In genomic region chr1:96538883-96539282, GRCh38 we compare ENCODE assay signal across 14 cellular contexts.
DNase-seq lines count a peak whose midpoint lies in the region; ATAC-seq, FAIRE-seq and TF ChIP-seq lines count a peak whose summit lies in the region.
"Had no signal": no experiment of that assay in that cellular context is flagged by ENCODE, and none has a peak within 500 bp of the region (broad histone marks: within the 10 kb centered on the region; RNA-seq: fewer than 3 reads in every experiment).

No MANE protein-coding gene starts in this region.

- TF ChIP-seq EP300 in upper lobe of left lung (IDR thresholded peaks at IDR 0.05) = no peak

- FAIRE-seq in endometrium (lab: Jason Lieb, UNC) = peak; percentile 89
- FAIRE-seq: GM12891 had no signal

- TF ChIP-seq CTCF in upper lobe of left lung (IDR thresholded peaks at IDR 0.05) = no peak

- H3K4me3 Mint-ChIP-seq in stimulated activated naive CD8-positive, alpha-beta T cell treated with anti-CD3 and anti-CD28 coated beads, Interleukin-15, amount 100 ng/mL, for 72 hours = no peak overlapping the region
- H3K4me3 Mint-ChIP-seq: stimulated activated naive CD8-positive, alpha-beta T cell treated with anti-CD3 and anti-CD28 coated beads, Interleukin-15, Interleukin-2, amounts not matched to agents 100 ng/mL and 50 ng/mL, for 24 hours had no signal

- H3K4me1 ChIP-seq in upper lobe of left lung = peaks cover 0 to 7% (median 3%) of the 10 kb centered on the region in 4 donors
- H3K4me1 ChIP-seq: SJCRH30 had no signal

- WGBS in upper lobe of left lung, 2 donors = 36 to 46% methylated on average over 5 of the region's 5 CpGs

- peak overlapping the region; percentile 28 to 64 (median 51) for H3K27ac ChIP-seq in upper lobe of left lung
- H3K27ac ChIP-seq: 22Rv1, KMS-11, SJCRH30 had no signal

- no peak for TF ChIP-seq POLR2A in upper lobe of left lung (IDR thresholded peaks at IDR 0.05)

- H3K9me3 ChIP-seq in upper lobe of left lung = no peaks in the 10 kb centered on the region
- H3K9me3 ChIP-seq: SJCRH30 had no signal

- H3K27ac Mint-ChIP-seq in stimulated activated naive CD8-positive, alpha-beta T cell treated with anti-CD3 and anti-CD28 coated beads, Interleukin-15, amount 100 ng/mL, for 72 hours = no peak overlapping the region
- H3K27ac Mint-ChIP-seq: progenitor cell of endocrine pancreas; stimulated activated naive CD8-positive, alpha-beta T cell treated with anti-CD3 and anti-CD28 coated beads, Interleukin-15, Interleukin-2, amounts not matched to agents 100 ng/mL and 50 ng/mL, for 24 hours had no signal

- H3K27me3 ChIP-seq in upper lobe of left lung = no peaks in the 10 kb centered on the region
- H3K27me3 ChIP-seq: SJCRH30 had no signal

- H3K36me3 ChIP-seq in upper lobe of left lung = no peaks in the 10 kb centered on the region
- H3K36me3 ChIP-seq: SJCRH30 had no signal

- H3K4me3 ChIP-seq in upper lobe of left lung = no peak overlapping the region
- H3K4me3 ChIP-seq: SJCRH30 had no signal

- peak; percentile 42 for DNase-seq in DMS 273 (lab: John Stamatoyannopoulos, UW; ENCODE audit: unreplicated experiment)
- DNase-seq in DMS 273 treated with DMSO at 0.1 percent for 48 hours (lab: John Stamatoyannopoulos, UW) = no peak
- peak; percentile 55 for DNase-seq in mucosa of gallbladder (ENCODE audit: low spot score)
- no peak for DNase-seq in upper lobe of left lung
- DNase-seq in stimulated activated naive CD8-positive, alpha-beta T cell treated with anti-CD3 and anti-CD28 coated beads, Interleukin-15, amount 100 ng/mL, for 72 hours = no peak
- DNase-seq in stimulated activated CD4-positive, alpha-beta T cell treated with anti-CD3 and anti-CD28 coated beads, Interleukin-4, amount 100 ng/mL, for 1 hour = no peak
- DNase-seq: SJCRH30 had no signal

- H3K27me3 Mint-ChIP-seq in stimulated activated naive CD8-positive, alpha-beta T cell treated with anti-CD3 and anti-CD28 coated beads, Interleukin-15, amount 100 ng/mL, for 72 hours = no peaks in the 10 kb centered on the region
- H3K27me3 Mint-ChIP-seq: progenitor cell of endocrine pancreas; stimulated activated naive CD8-positive, alpha-beta T cell treated with anti-CD3 and anti-CD28 coated beads, Interleukin-15, Interleukin-2, amounts not matched to agents 100 ng/mL and 50 ng/mL, for 24 hours had no signal

- ATAC-seq in upper lobe of left lung (ENCODE audit: low FRiP score in 2 of 2) = peak in 1 of 2 donors; percentile 73
- ATAC-seq in stimulated activated naive CD8-positive, alpha-beta T cell treated with anti-CD3 and anti-CD28 coated beads, Interleukin-15, amount 100 ng/mL, for 72 hours = no peak
- no peak for ATAC-seq in GM21367 (IDR thresholded peaks at IDR 0.05; ENCODE audit: unreplicated experiment)

- no peaks in the 10 kb centered on the region for H3K4me1 Mint-ChIP-seq in stimulated activated naive CD8-positive, alpha-beta T cell treated with anti-CD3 and anti-CD28 coated beads, Interleukin-15, amount 100 ng/mL, for 72 hours

- H3K9me3 Mint-ChIP-seq in stimulated activated naive CD8-positive, alpha-beta T cell treated with anti-CD3 and anti-CD28 coated beads, Interleukin-15, amount 100 ng/mL, for 72 hours = no peaks in the 10 kb centered on the region
- H3K9me3 Mint-ChIP-seq: stimulated activated naive CD8-positive, alpha-beta T cell treated with anti-CD3 and anti-CD28 coated beads, Interleukin-15, Interleukin-2, amounts not matched to agents 100 ng/mL and 50 ng/mL, for 24 hours had no signal

Comparison
In these comparisons a context has a peak if more than half of its experiments do, and no peak if none do; other contexts are left out.
1. DNase-seq: peak in DMS 273 (single experiment) and mucosa of gallbladder (single experiment); none in DMS 273 treated with DMSO at 0.1 percent for 48 hours (single experiment), upper lobe of left lung (0 of 2), stimulated activated naive CD8-positive, alpha-beta T cell treated with anti-CD3 and anti-CD28 coated beads, Interleukin-15, amount 100 ng/mL, for 72 hours (0 of 2) and stimulated activated CD4-positive, alpha-beta T cell treated with anti-CD3 and anti-CD28 coated beads, Interleukin-4, amount 100 ng/mL, for 1 hour (single experiment).